Comparison of ENCODE assay signal across 8 cellular contexts in the genomic region with DNA sequence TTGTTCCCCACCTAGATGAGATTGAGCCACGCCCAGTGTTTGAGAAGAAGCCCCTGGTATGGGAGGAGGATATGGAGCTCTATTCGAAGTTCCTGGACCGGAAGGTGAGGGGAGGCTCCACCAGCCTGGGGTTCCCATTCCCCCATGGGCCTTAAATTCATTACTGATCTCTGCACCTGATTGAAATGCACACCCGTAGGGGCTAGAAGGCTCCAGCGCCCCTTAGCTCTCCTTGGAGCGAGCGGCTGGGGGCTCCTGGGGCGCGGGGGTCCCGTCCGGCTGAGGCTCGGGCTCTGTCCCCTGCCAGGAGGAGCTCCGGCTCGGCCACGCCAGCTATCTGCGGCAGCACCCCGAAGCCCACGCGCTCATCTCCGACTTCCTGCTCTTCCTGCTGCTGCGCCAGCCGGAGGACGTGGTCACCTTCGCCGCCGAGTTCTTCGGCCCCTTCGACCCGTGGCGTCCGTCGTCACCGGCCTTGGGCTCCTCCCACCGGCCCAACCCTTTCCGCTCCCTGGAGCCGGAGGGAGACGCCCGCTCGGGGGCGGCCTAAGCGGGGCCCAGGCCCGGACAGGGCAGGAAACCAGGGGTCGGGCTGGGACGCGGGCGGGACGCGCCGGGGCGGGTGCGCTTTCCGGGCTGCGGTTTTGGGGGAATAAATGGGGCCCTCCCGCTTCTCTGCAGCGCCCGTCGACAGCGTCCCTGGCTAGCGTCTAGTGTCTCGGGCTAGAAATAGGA. TPM values are rescaled to one million over a fixed set of nuclear protein-coding genes. Genes with fewer than 3 reads are reported as not detected.
DNase-seq lines count a peak whose midpoint lies in the region; TF ChIP-seq lines count a peak whose summit lies in the region.

No MANE protein-coding gene starts in this region.

- H3K4me1 ChIP-seq in HUES48 (ENCODE audit: control insufficient read depth, insufficient read depth, low read length) = 0 out of 2 replicates have a peak, but pooled peaks cover 3% of the 10 kb centered on the region

- H3K36me3 ChIP-seq in HUES48 (ENCODE audit: control insufficient read depth, insufficient read depth, low read length) = no peaks in the 10 kb centered on the region

- no peak for TF ChIP-seq CTCF in GM20000 (IDR thresholded peaks at IDR 0.05; ENCODE audit: extremely low read depth, missing control alignments)

- no peaks in the 10 kb centered on the region for H3K27me3 ChIP-seq in HUES48 (ENCODE audit: control insufficient read depth, insufficient read depth, low read length)

- H3K27ac ChIP-seq in HUES48 (ENCODE audit: low read depth, low read length) = peak overlapping the region; percentile 25

- no peaks in the 10 kb centered on the region for H3K9me3 ChIP-seq in HUES48 (ENCODE audit: control insufficient read depth, insufficient read depth, low read length)

- DNase-seq in CD1c-positive myeloid dendritic cell (ENCODE audit: extremely low spot score) = peak; percentile 97
- peak; percentile 96 for DNase-seq in GM20000 (ENCODE audit: low spot score)
- DNase-seq in activated CD4-positive, CD25-positive, alpha-beta regulatory T cell treated with anti-CD3 and anti-CD28 coated beads, Interleukin-2, amount 50 U/mL, for 72 hours = peak; percentile 81
- DNase-seq in cerebellum (ENCODE audit: low spot score) = peak; percentile 58
- DNase-seq in left kidney (ENCODE audit: low read depth, low spot score) = peak; percentile 95
- peak; percentile 56 to 62 for DNase-seq in stimulated activated CD4-positive, alpha-beta T cell treated with anti-CD3 and anti-CD28 coated beads, Interleukin-2, amount 100 ng/mL, for 48 hours
- DNase-seq in NCI-H128 (lab: John Stamatoyannopoulos, UW; ENCODE audit: unreplicated experiment) = no peak

- H3K4me3 ChIP-seq in HUES48 (ENCODE audit: low read depth, low read length) = peak overlapping the region; percentile 78

- H3K9ac ChIP-seq in HUES48 (ENCODE audit: low read depth, low read length) = peak overlapping the region; percentile 65; the same call in 1 of the 2 replicates

RNA-seq across cellular contexts. Expression of gene CATIP, which starts 10.9 kb away (rescaled TPM):
- total RNA-seq in cerebellum = 1.2 TPM

RNA-seq across cellular contexts. Expression of gene SLC11A1, which starts 14.5 kb away (rescaled TPM):
- 1.5 TPM for total RNA-seq in cerebellum

RNA-seq across cellular contexts. Expression of gene CTDSP1, which starts 32.1 kb away (rescaled TPM):
- 19.3 TPM for total RNA-seq in cerebellum

RNA-seq across cellular contexts. Expression of gene VIL1, which starts 51.3 kb away (rescaled TPM):
- total RNA-seq in cerebellum = 0.73 TPM
